22 cellular contexts compared by ENCODE assay signal in genomic region chr14:59566281-59566680, GRCh38. TPM values are rescaled to one million over a fixed set of nuclear protein-coding genes. Genes with fewer than 3 reads are reported as not detected.
DNase-seq lines count a peak whose midpoint lies in the region; ATAC-seq, FAIRE-seq and TF ChIP-seq lines count a peak whose summit lies in the region.
"Had no signal": no experiment of that assay in that cellular context is flagged by ENCODE, and none has a peak within 500 bp of the region (broad histone marks: within the 10 kb centered on the region; RNA-seq: fewer than 3 reads in every experiment).

No MANE protein-coding gene starts in this region.

- H3K9ac ChIP-seq in mucosa of rectum (ENCODE audit: low read depth in 1 of 2, low read length in 2 of 2) (no peak overlapping the region), neuronal stem cell (ENCODE audit: low read depth, low read length, poor library complexity) (no peak overlapping the region)

- DNase-seq in ELF-1 (ENCODE audit: low read depth, low spot score) (peak; percentile 26), HTR-8/SVneo (ENCODE audit: insufficient read length, low spot score) (no peak), WTC11 (ENCODE audit: low spot score) (no peak), neuronal stem cell (ENCODE audit: low spot score) (no peak)
- no peak for DNase-seq in activated effector memory CD4-positive, alpha-beta T cell treated with Interleukin-2 at 50 U/mL for 16 hours
- DNase-seq: Calu3; CD4-positive, alpha-beta T cell; H7; KBM-7; NCI-H1105 treated with DMSO at 0.1 percent for 48 hours; NCI-H187 treated with DMSO at 0.1 percent for 48 hours; NCI-H446; NK-92 treated with Interleukin-12 subunit alpha and Interleukin-12 subunit beta, amount 100 ng/mL, for 24 hours had no signal

- no peak overlapping the region for H3K4ac ChIP-seq in neuronal stem cell (ENCODE audit: low read length)

- no peaks in the 10 kb centered on the region for H3K36me3 Mint-ChIP-seq in WTC11

- no peak overlapping the region for H2BK120ac ChIP-seq in neuronal stem cell (ENCODE audit: low read depth, low read length)

- POLR2A ChIA-PET in WTC11 (lab: Charles Lee): no interaction called here

- H3K27me3 ChIP-seq in mucosa of rectum (ENCODE audit: control insufficient read depth in 2 of 2, insufficient read depth in 2 of 2, low read length in 2 of 2) (no peaks in the 10 kb centered on the region), neuronal stem cell (ENCODE audit: control insufficient read depth in 3 of 3, insufficient read depth in 3 of 3, low read depth in 1 of 3, low read length in 3 of 3) (peaks cover 0 to 5% (median 0%) of the 10 kb centered on the region in 3 experiments)

- CTCF ChIA-PET in WTC11 (lab: Charles Lee): interaction anchor here (3.8 to 7.7 kb wide), 2 partner anchors 10 to 59 kb away, joined by 44 to 103 read pairs; partner anchors contain the start of gene CCDC175

- no peak overlapping the region for H2BK12ac ChIP-seq in neuronal stem cell (ENCODE audit: low read length)

- H2BK15ac ChIP-seq in neuronal stem cell (ENCODE audit: low read length): no peak overlapping the region

- H3K18ac ChIP-seq in neuronal stem cell (ENCODE audit: low read length): no peak overlapping the region

- no peak overlapping the region for H2AFZ ChIP-seq in neuronal stem cell (ENCODE audit: low read length)

- H3K4me3 ChIP-seq in mucosa of rectum (ENCODE audit: low read length in 2 of 2) (peak overlapping the region in 1 of 2 donors; percentile 24), neuronal stem cell (ENCODE audit: low read length in 2 of 2) (no peak overlapping the region)
- H3K4me3 ChIP-seq: A549 had no signal

- H2AK5ac ChIP-seq in neuronal stem cell (ENCODE audit: low read depth, low read length): no peak overlapping the region

- ATAC-seq in WTC11: no peak
- ATAC-seq in GM18511 (IDR thresholded peaks at IDR 0.05; ENCODE audit: unreplicated experiment): no peak
- ATAC-seq: A549, HepG2, Right ventricle myocardium inferior had no signal

- peak overlapping the region; percentile 15 to 28 for H3K27ac ChIP-seq in mucosa of rectum (ENCODE audit: low read depth in 2 of 2, low read length in 2 of 2)
- H3K27ac ChIP-seq in neuronal stem cell (replicated peaks; ENCODE audit: low read length): no peak overlapping the region
- H3K27ac ChIP-seq: A549 had no signal

- no peak overlapping the region for H3K4me2 ChIP-seq in neuronal stem cell (ENCODE audit: insufficient read depth, low read length, poor library complexity, severe bottlenecking)
- H3K4me2 ChIP-seq: A549 had no signal

- peak; percentile 4 for FAIRE-seq in HTR-8/SVneo (lab: Jason Lieb, UNC)
- FAIRE-seq: A549, GM12891, HepG2, RCC 7860 had no signal

- peak overlapping the region; percentile 39; the same call in 1 of the 2 replicates for H3K27ac Mint-ChIP-seq in WTC11
- H3K27ac Mint-ChIP-seq: CD4-positive, alpha-beta T cell had no signal

- H3K23ac ChIP-seq in neuronal stem cell (ENCODE audit: low read depth, low read length, poor library complexity): no peak overlapping the region

- no peaks in the 10 kb centered on the region for H3K9me3 Mint-ChIP-seq in WTC11
- H3K9me3 Mint-ChIP-seq: CD4-positive, alpha-beta T cell had no signal

- H3K4me3 Mint-ChIP-seq in WTC11: no peak overlapping the region
- H3K4me3 Mint-ChIP-seq: CD4-positive, alpha-beta T cell had no signal

- no peak for TF ChIP-seq CTCF in WTC11 (IDR thresholded peaks at IDR 0.05)

- H3K36me3 ChIP-seq in mucosa of rectum (ENCODE audit: control insufficient read depth in 2 of 2, insufficient read depth in 2 of 2, low read length in 2 of 2): no peaks in the 10 kb centered on the region
- H3K36me3 ChIP-seq in neuronal stem cell (replicated peaks in 1 of 2; ENCODE audit: control insufficient read depth in 2 of 2, insufficient read depth in 2 of 2, low read length in 2 of 2): no peaks in the 10 kb centered on the region

- no peak overlapping the region for H3K14ac ChIP-seq in neuronal stem cell (ENCODE audit: low read length)

- H2BK5ac ChIP-seq in neuronal stem cell (ENCODE audit: low read length): no peak overlapping the region

- no peaks in the 10 kb centered on the region for H3K79me1 ChIP-seq in neuronal stem cell (ENCODE audit: low read depth, low read length)

- H3K4me1 Mint-ChIP-seq in WTC11: peaks cover 29% of the 10 kb centered on the region

- H3K27me3 Mint-ChIP-seq in WTC11 (ENCODE audit: low read depth): no peaks in the 10 kb centered on the region

- no peak overlapping the region for H4K8ac ChIP-seq in neuronal stem cell (ENCODE audit: low read depth, low read length)

- H4K91ac ChIP-seq in neuronal stem cell (ENCODE audit: low read depth, low read length, poor library complexity): no peak overlapping the region

- no peaks in the 10 kb centered on the region for H3K9me3 ChIP-seq in mucosa of rectum (ENCODE audit: control insufficient read depth in 2 of 2, low read length in 2 of 2)
- peaks cover 0 to 2% of the 10 kb centered on the region in 2 donors for H3K9me3 ChIP-seq in neuronal stem cell (replicated peaks in 1 of 2; ENCODE audit: control insufficient read depth in 2 of 2, insufficient read depth in 1 of 2, low read depth in 1 of 2, low read length in 2 of 2)
- H3K9me3 ChIP-seq: A549 had no signal

- H3K4me1 ChIP-seq in mucosa of rectum (ENCODE audit: control insufficient read depth in 2 of 2, insufficient read depth in 2 of 2, low read length in 2 of 2): peaks cover 5 to 17% of the 10 kb centered on the region in 2 donors
- peaks cover 7 to 10% of the 10 kb centered on the region in 2 donors for H3K4me1 ChIP-seq in neuronal stem cell (ENCODE audit: control insufficient read depth in 2 of 2, insufficient read depth in 1 of 2, low read depth in 1 of 2, low read length in 2 of 2)
- H3K4me1 ChIP-seq: A549 had no signal

- no CpG with 5 or more reads among the region's 1 CpG for WGBS in neuronal stem cell (ENCODE audit: extremely low coverage in 2 of 2, insufficient read length in 2 of 2, insufficient replicate concordance in 1 of 2), 2 donors

TF ChIP-seq in WTC11, 78 proteins besides CTCF, POLR2A, EP300 and RAD21:
- TF ChIP-seq, protein P1, sequence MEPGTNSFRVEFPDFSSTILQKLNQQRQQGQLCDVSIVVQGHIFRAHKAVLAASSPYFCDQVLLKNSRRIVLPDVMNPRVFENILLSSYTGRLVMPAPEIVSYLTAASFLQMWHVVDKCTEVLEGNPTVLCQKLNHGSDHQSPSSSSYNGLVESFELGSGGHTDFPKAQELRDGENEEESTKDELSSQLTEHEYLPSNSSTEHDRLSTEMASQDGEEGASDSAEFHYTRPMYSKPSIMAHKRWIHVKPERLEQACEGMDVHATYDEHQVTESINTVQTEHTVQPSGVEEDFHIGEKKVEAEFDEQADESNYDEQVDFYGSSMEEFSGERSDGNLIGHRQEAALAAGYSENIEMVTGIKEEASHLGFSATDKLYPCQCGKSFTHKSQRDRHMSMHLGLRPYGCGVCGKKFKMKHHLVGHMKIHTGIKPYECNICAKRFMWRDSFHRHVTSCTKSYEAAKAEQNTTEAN (CRISPR knock-in tag; IDR thresholded peaks at IDR 0.05): no peak
- peak; percentile 82 for TF ChIP-seq ZNF423 (CRISPR knock-in tag; IDR thresholded peaks at IDR 0.05)

RNA-seq across cellular contexts. Expression of gene CCDC175, which starts 10.3 kb away (rescaled TPM):
- 0.16 to 0.27 TPM in 2 of 3 replicates, not detected in the other for total RNA-seq in WTC11 (2021)
- polyA plus RNA-seq in neuronal stem cell (2013, experiment 1 of 2): 0.81 TPM
- 0.43 TPM for polyA plus RNA-seq in neuronal stem cell (2013, experiment 2 of 2)
- total RNA-seq: Calu3; CD4-positive, alpha-beta T cell; H7; HepG2; Right ventricle myocardium inferior; SK-MEL-5 had no signal
- polyA plus RNA-seq: A549, BJ, HepG2 had no signal
